ENCODE assay signal across 8 cellular contexts in genomic region chr22:32723632-32724031, GRCh38.
A peak's percentile ranks its signal among the peaks of the same experiment; 100 is the strongest.
DNase-seq lines count a peak whose midpoint lies in the region; ATAC-seq and TF ChIP-seq lines count a peak whose summit lies in the region.

No MANE protein-coding gene starts in this region.

- no peaks in the 10 kb centered on the region for H3K9me3 Mint-ChIP-seq in CD8-positive, alpha-beta T cell

- 18 to 38% methylated on average over 3 to 13 of the region's 13 CpGs for WGBS in transverse colon (ENCODE audit: low coverage in 1 of 2), 2 donors

- in situ Hi-C loops in transverse colon (cut with MboI; ENCODE audit: low pct_ligation_motif_present in 1 of 4, low pct_unique_long_range_greater_than_20kb in 1 of 4, low sequenced_read_pairs in 3 of 4), result no loop called here

- peak overlapping the region; percentile 41 for H3K4me3 Mint-ChIP-seq in CD8-positive, alpha-beta T cell

- no peak for ATAC-seq in CD8-positive, alpha-beta T cell
- peak; percentile 41 for ATAC-seq in HG03565 (IDR thresholded peaks at IDR 0.05; ENCODE audit: unreplicated experiment)

- DNase-seq in CD8-positive, alpha-beta T cell, result peak in 6 of 7 experiments; percentile 9 to 65 (median 32)
- peak; percentile 14 to 19 for DNase-seq in activated CD4-positive, alpha-beta T cell treated with anti-CD3 and anti-CD28 coated beads for 4 hours
- DNase-seq in erythroblast (lab: John Stamatoyannopoulos, UW) (peak; percentile 21 to 22), non-pigmented ciliary epithelial cell (ENCODE audit: low read depth) (peak; percentile 88), transverse colon (peak; percentile 59), NCI-H748 treated with DMSO at 0.1 percent for 48 hours (lab: John Stamatoyannopoulos, UW) (no peak), NCI-H510A (lab: John Stamatoyannopoulos, UW) (no peak)

- CTCF ChIA-PET in CD8-positive, alpha-beta T cell (lab: Charles Lee), result interaction anchor here (1.2 to 1.4 kb wide), 2 partner anchors 11 to 13 kb away, joined by 3 read pairs; no protein-coding TSS in a partner anchor

- POLR2A ChIA-PET in CD8-positive, alpha-beta T cell (lab: Charles Lee), result interaction anchor here (0.5 to 1.3 kb wide), 2 partner anchors 12 to 90 kb away, joined by 3 to 4 read pairs; no protein-coding TSS in a partner anchor

- no peaks in the 10 kb centered on the region for H3K36me3 Mint-ChIP-seq in CD8-positive, alpha-beta T cell

- H3K27ac ChIP-seq in CD8-positive, alpha-beta T cell (ENCODE audit: low read depth, low read length), result no peak overlapping the region
- H3K27ac ChIP-seq in transverse colon, result peak overlapping the region; percentile 22 to 56 (median 37)

- TF ChIP-seq POLR2A in erythroblast (IDR thresholded peaks at IDR 0.05; ENCODE audit: low read length), result no peak
- TF ChIP-seq POLR2A in transverse colon (IDR thresholded peaks at IDR 0.05), result no peak

- H3K4me1 Mint-ChIP-seq in CD8-positive, alpha-beta T cell (ENCODE audit: low read depth), result peaks cover 40% of the 10 kb centered on the region

- TF ChIP-seq EP300 in transverse colon (IDR thresholded peaks at IDR 0.05; ENCODE audit: low read depth), result no peak

- H3K27me3 Mint-ChIP-seq in CD8-positive, alpha-beta T cell (ENCODE audit: low read depth), result no peaks in the 10 kb centered on the region

- H3K27me3 ChIP-seq in CD8-positive, alpha-beta T cell (ENCODE audit: insufficient read depth, low read length), result no peaks in the 10 kb centered on the region
- H3K27me3 ChIP-seq in transverse colon, result no peaks in the 10 kb centered on the region

- no peaks in the 10 kb centered on the region for H3K36me3 ChIP-seq in CD8-positive, alpha-beta T cell (ENCODE audit: insufficient read depth, low read length)
- no peaks in the 10 kb centered on the region for H3K36me3 ChIP-seq in transverse colon

- intact Hi-C loops in CD8-positive, alpha-beta T cell (cut with DNase I, micrococcal nuclease), result no loop called here
- intact Hi-C loops in transverse colon (cut with DNase I; ENCODE audit: low total_unique reads), result no loop called here

- H3K4me3 ChIP-seq in CD8-positive, alpha-beta T cell (ENCODE audit: low read depth, low read length), result no peak overlapping the region
- H3K4me3 ChIP-seq in transverse colon, result no peak overlapping the region

- H3K27ac Mint-ChIP-seq in CD8-positive, alpha-beta T cell, result peak overlapping the region; percentile 72

- H3K4me1 ChIP-seq in CD8-positive, alpha-beta T cell (ENCODE audit: insufficient read depth, low read length), result peaks cover 32% of the 10 kb centered on the region
- H3K4me1 ChIP-seq in transverse colon, result peaks cover 0 to 15% (median 7%) of the 10 kb centered on the region in 4 donors

- no peak for TF ChIP-seq CTCF in CD8-positive, alpha-beta T cell (IDR thresholded peaks at IDR 0.05)
- TF ChIP-seq CTCF in transverse colon (IDR thresholded peaks at IDR 0.05), result no peak

- H3K9me3 ChIP-seq in CD8-positive, alpha-beta T cell (ENCODE audit: low read length), result no peaks in the 10 kb centered on the region
- no peaks in the 10 kb centered on the region for H3K9me3 ChIP-seq in transverse colon

Comparison
In these comparisons a context has a peak if more than half of its experiments do, and no peak if none do; other contexts are left out.
1. DNase-seq: peak in CD8-positive, alpha-beta T cell (6 of 7), activated CD4-positive, alpha-beta T cell treated with anti-CD3 and anti-CD28 coated beads for 4 hours (2 of 2), erythroblast (2 of 2), non-pigmented ciliary epithelial cell (single experiment) and transverse colon (single experiment); none in NCI-H748 treated with DMSO at 0.1 percent for 48 hours (single experiment) and NCI-H510A (single experiment).